ENCODE assay signal across 12 cellular contexts in the genomic region with DNA sequence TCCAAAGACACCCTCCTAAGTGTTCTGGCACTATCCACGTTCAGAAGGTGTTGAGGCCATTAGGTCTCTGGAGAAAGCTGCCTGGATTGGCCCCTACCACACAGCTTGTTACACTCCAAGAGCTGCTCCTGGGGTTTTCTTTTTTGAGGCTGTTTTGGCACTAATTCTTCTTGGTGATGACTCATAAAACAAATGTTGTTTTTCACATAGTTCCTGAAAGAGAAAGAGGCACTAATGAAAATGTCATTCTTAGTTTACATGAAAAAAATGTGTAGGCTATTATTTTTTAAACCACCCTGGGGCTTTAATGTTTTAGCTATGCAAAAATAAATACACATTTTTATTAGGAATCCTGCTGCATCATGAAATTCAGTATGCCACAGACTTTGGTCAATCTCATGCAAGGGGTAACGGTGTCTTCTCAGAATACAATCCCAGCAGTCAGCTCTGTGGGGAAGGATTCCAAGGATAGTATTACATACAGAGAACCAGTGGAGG. TPM values are rescaled to one million over a fixed set of nuclear protein-coding genes. Genes with fewer than 3 reads are reported as not detected.
DNase-seq lines count a peak whose midpoint lies in the region; ATAC-seq and TF ChIP-seq lines count a peak whose summit lies in the region.
"Had no signal": no experiment of that assay in that cellular context is flagged by ENCODE, and none has a peak within 500 bp of the region (broad histone marks: within the 10 kb centered on the region; RNA-seq: fewer than 3 reads in every experiment).

No MANE protein-coding gene starts in this region.

- peaks cover 7% of the 10 kb centered on the region for H3K4me1 Mint-ChIP-seq in HFFc6 (ENCODE audit: low read depth)
- no peaks in the 10 kb centered on the region for H3K4me1 Mint-ChIP-seq in stimulated activated memory B cell treated with anti-CD40 and anti-IgM and Interleukin-4, amounts not matched to agents 10 μg/mL and 1 μg/mL and 100 μg/mL, for 72 hours

- no peaks in the 10 kb centered on the region for H3K9me3 Mint-ChIP-seq in HFFc6
- H3K9me3 Mint-ChIP-seq in stimulated activated memory B cell treated with anti-CD40 and anti-IgM and Interleukin-4, amounts not matched to agents 10 μg/mL and 1 μg/mL and 100 μg/mL, for 72 hours: no peaks in the 10 kb centered on the region

- DNase-seq in AG09319 (ENCODE audit: extremely low read depth, low read depth) (peak; percentile 79), HFFc6 (peak; percentile 72), astrocyte of the spinal cord (ENCODE audit: low read depth, low spot score) (peak; percentile 94), left lung (no peak), RPMI8226 (no peak), NCI-H345 (lab: John Stamatoyannopoulos, UW) (no peak)
- DNase-seq: effector CD4-positive, alpha-beta T cell; GF-D8; NCI-H187 had no signal

- H3K27me3 Mint-ChIP-seq in HFFc6 (ENCODE audit: insufficient read depth): no peaks in the 10 kb centered on the region
- H3K27me3 Mint-ChIP-seq in stimulated activated memory B cell treated with anti-CD40 and anti-IgM and Interleukin-4, amounts not matched to agents 10 μg/mL and 1 μg/mL and 100 μg/mL, for 72 hours: no peaks in the 10 kb centered on the region

- H3K27ac Mint-ChIP-seq in HFFc6: no peak overlapping the region
- no peak overlapping the region for H3K27ac Mint-ChIP-seq in stimulated activated memory B cell treated with anti-CD40 and anti-IgM and Interleukin-4, amounts not matched to agents 10 μg/mL and 1 μg/mL and 100 μg/mL, for 72 hours

- H3K36me3 Mint-ChIP-seq in HFFc6 (ENCODE audit: low read depth): peaks cover 29% of the 10 kb centered on the region
- H3K36me3 Mint-ChIP-seq in stimulated activated memory B cell treated with anti-CD40 and anti-IgM and Interleukin-4, amounts not matched to agents 10 μg/mL and 1 μg/mL and 100 μg/mL, for 72 hours: peaks cover 13% of the 10 kb centered on the region

- peak overlapping the region in 1 of 2 donors; percentile 23 for H3K27ac ChIP-seq in left lung
- H3K27ac ChIP-seq: SJCRH30 had no signal

- intact Hi-C loops in left lung (cut with DNase I): no loop called here

- peaks cover 0 to 6% of the 10 kb centered on the region in 2 donors for H3K4me1 ChIP-seq in left lung

- TF ChIP-seq CTCF in AG09319 (IDR thresholded peaks at IDR 0.05; ENCODE audit: low read depth, low read length): no peak
- no peak for TF ChIP-seq CTCF in HFFc6 (IDR thresholded peaks at IDR 0.05)
- no peak for TF ChIP-seq CTCF in astrocyte of the spinal cord (IDR thresholded peaks at IDR 0.05; ENCODE audit: low read depth, low read length)
- no peak for TF ChIP-seq CTCF in left lung (IDR thresholded peaks at IDR 0.05)

- H3K36me3 ChIP-seq in left lung: peaks cover 0 to 11% of the 10 kb centered on the region in 2 donors

- in situ Hi-C loops in astrocyte of the spinal cord (cut with HindIII; ENCODE audit: low sequenced_read_pairs): no loop called here

- no peaks in the 10 kb centered on the region for H3K27me3 ChIP-seq in left lung
- H3K27me3 ChIP-seq: SJCRH30 had no signal

- H3K4me3 ChIP-seq in astrocyte of the spinal cord (ENCODE audit: low read depth, low read length) (no peak overlapping the region), left lung (no peak overlapping the region)
- H3K4me3 ChIP-seq: SJCRH30 had no signal

- H3K9me3 ChIP-seq in left lung: no peaks in the 10 kb centered on the region
- H3K9me3 ChIP-seq: SJCRH30 had no signal

- ATAC-seq in left lung: peak; percentile 58
- ATAC-seq in GM19467 (IDR thresholded peaks at IDR 0.05; ENCODE audit: unreplicated experiment): no peak
- ATAC-seq in stimulated activated memory B cell treated with anti-CD40 and anti-IgM and Interleukin-4, amounts not matched to agents 10 μg/mL and 1 μg/mL and 100 μg/mL, for 72 hours: no peak

- no peak overlapping the region for H3K4me3 Mint-ChIP-seq in HFFc6
- H3K4me3 Mint-ChIP-seq in stimulated activated memory B cell treated with anti-CD40 and anti-IgM and Interleukin-4, amounts not matched to agents 10 μg/mL and 1 μg/mL and 100 μg/mL, for 72 hours: no peak overlapping the region

RNA-seq across cellular contexts. Expression of gene TBPL1, which starts 38.1 kb away (rescaled TPM):
- total RNA-seq in HFFc6 (2021; fragmentation: NEBNext Ultra II Directional; extraction: Animal tissue kit (Norgen Biotek cat#: 25700)): 10 to 100 TPM; 30.7 to 40.6 (median 34.0) TPM
- total RNA-seq in left lung: 10 to 100 TPM; 20.4 to 22.6 TPM

Comparison
In these comparisons a context has a peak if more than half of its experiments do, and no peak if none do; other contexts are left out.
1. DNase-seq: peak in AG09319 (single experiment), HFFc6 (single experiment) and astrocyte of the spinal cord (single experiment); none in left lung (0 of 2), RPMI8226 (single experiment) and NCI-H345 (single experiment).